21 cellular contexts compared by ENCODE assay signal in genomic region chr13:75305057-75305456, GRCh38.
DNase-seq lines count a peak whose midpoint lies in the region; ATAC-seq, FAIRE-seq and TF ChIP-seq lines count a peak whose summit lies in the region.
"Had no signal": no experiment of that assay in that cellular context is flagged by ENCODE, and none has a peak within 500 bp of the region (broad histone marks: within the 10 kb centered on the region; RNA-seq: fewer than 3 reads in every experiment).

No MANE protein-coding gene starts in this region.

- no peak overlapping the region for H3K4me3 ChIP-seq in GM12878
- H3K4me3 ChIP-seq: lower lobe of right lung, prostate gland had no signal

- peaks cover 4% of the 10 kb centered on the region; the same call in 2 of the 3 replicates for H3K9me3 ChIP-seq in GM12878 (replicated peaks; ENCODE audit: control insufficient read depth, insufficient read depth, low read length)
- H3K9me3 ChIP-seq: lower lobe of right lung, prostate gland had no signal

- DNase-seq in CMK (ENCODE audit: low read depth) (peak; percentile 46), HUDEP-2 (lab: John Stamatoyannopoulos, UW; ENCODE audit: unreplicated experiment in 76 of 76) (peak in 71 of 76 experiments; percentile 4 to 92 (median 63)), GM12878 (ENCODE audit: low read depth, low spot score) (no peak), left cardiac atrium (peak; percentile 39), cerebellar nuclear complex (lab: John Stamatoyannopoulos, UW) (no peak), GM19240 (ENCODE audit: insufficient read length, low spot score) (no peak), hippocampal formation (lab: John Stamatoyannopoulos, UW) (no peak)
- DNase-seq: activated CD8-positive, alpha-beta T cell treated with anti-CD3 and anti-CD28 coated beads, Interleukin-2, amount 10 ng/mL, durations not matched to agents 7 days and 5 days; activated T-cell treated with anti-CD3 and anti-CD28 coated beads, Interleukin-2, amount 50 U/mL, for 4 hours; HCEC 1CT; immature natural killer cell; lower lobe of right lung; NCI-H1417 treated with DMSO at 0.1 percent for 48 hours; stimulated activated CD4-positive, alpha-beta T cell treated with anti-CD3 and anti-CD28 coated beads, Interleukin-2, amount 100 ng/mL, for 24 hours; T1000 had no signal

- no peak for TF ChIP-seq POLR2A in GM12878 (IDR thresholded peaks at IDR 0.05; ENCODE audit: low read depth, low read length)

- POLR2A ChIA-PET in GM12878 (lab: Charles Lee): no interaction called here

- H4K20me1 ChIP-seq in GM12878 (ENCODE audit: control insufficient read depth, insufficient read depth): no peaks in the 10 kb centered on the region

- intact Hi-C loops in GM12878 (cut with micrococcal nuclease; ENCODE audit: unreplicated experiment) (no loop called here), left cardiac atrium (cut with DNase I) (no loop called here)

- H3K9ac ChIP-seq in GM12878 (ENCODE audit: control insufficient read depth, insufficient read depth, low read length): no peak overlapping the region

- no TSS peak for BruUV-seq in GM12878 (replicated peaks; lab: Mats Ljungman, UMichigan)

- no peak for TF ChIP-seq CTCF in GM12878 (IDR thresholded peaks at IDR 0.05 in 2 of 3, conservative IDR thresholded peaks at IDR 0.05 in 1 of 3; ENCODE audit: control insufficient read depth in 2 of 3, extremely low read depth in 1 of 3, insufficient read depth in 1 of 3, low read depth in 3 of 3, low read length in 3 of 3)

- H3K27me3 ChIP-seq in GM12878 (replicated peaks in 1 of 2; ENCODE audit: control insufficient read depth in 2 of 2, insufficient read depth in 2 of 2, low read length in 1 of 2): no peaks in the 10 kb centered on the region

- WGBS in GM12878 (ENCODE audit: insufficient coverage, insufficient replicate concordance, low lambda C conversion rate, missing lambda C conversion rate): 15% methylated on average over 2 of the region's 2 CpGs

- TF ChIP-seq EP300 in GM12878 (IDR thresholded peaks at IDR 0.05; ENCODE audit: borderline replicate concordance in 1 of 2, control insufficient read depth in 1 of 2, low read depth in 2 of 2, low read length in 2 of 2): no peak

- CTCF ChIA-PET in GM12878 (lab: Yijun Ruan, JAX): no interaction called here

- RAD21 ChIA-PET in GM12878 (lab: Charles Lee; ENCODE audit: unreplicated experiment): no interaction called here

- H3K36me3 ChIP-seq in GM12878 (ENCODE audit: control insufficient read depth in 2 of 2, insufficient read depth in 2 of 2, low read length in 1 of 2): no peaks in the 10 kb centered on the region
- H3K36me3 ChIP-seq: prostate gland had no signal

- in situ Hi-C loops in GM12878 (cut with MboI): no loop called here

- FAIRE-seq in GM12878 (lab: Jason Lieb, UNC): no peak

- no peak overlapping the region for H3K4me2 ChIP-seq in GM12878 (ENCODE audit: control insufficient read depth, insufficient read depth)

- H3K79me2 ChIP-seq in GM12878 (ENCODE audit: control insufficient read depth, insufficient read depth, low read length): no peaks in the 10 kb centered on the region; the same call in 1 of the 2 replicates

- H3K4me1 ChIP-seq in GM12878 (ENCODE audit: control insufficient read depth, insufficient read depth, low read length): peaks cover 4% of the 10 kb centered on the region
- H3K4me1 ChIP-seq: lower lobe of right lung, prostate gland had no signal

- ATAC-seq in GM12878 (no peak), left cardiac atrium (peak in 1 of 2 donors; percentile 53), GM21723 (IDR thresholded peaks at IDR 0.05; ENCODE audit: unreplicated experiment) (no peak)
- ATAC-seq: activated CD4-positive, CD25-positive, alpha-beta regulatory T cell treated with anti-CD3 and anti-CD28 coated beads, Interleukin-2, amount 50 U/mL, for 24 hours; activated CD8-positive, alpha-beta T cell treated with anti-CD3 and anti-CD28 coated beads, Interleukin-2, amount 10 ng/mL, durations not matched to agents 7 days and 5 days; activated naive CD4-positive, alpha-beta T cell treated with anti-CD3 and anti-CD28 coated beads, Interleukin-2, amount 50 U/mL, for 72 hours; activated T-cell treated with anti-CD3 and anti-CD28 coated beads, Interleukin-2, amount 50 U/mL, for 4 hours; lower lobe of right lung; stimulated activated effector memory CD8-positive, alpha-beta T cell treated with anti-CD3 and anti-CD28 coated beads, Interleukin-12 subunit alpha, Interleukin-12 subunit beta, amount 100 ng/mL, for 72 hours had no signal

- TF ChIP-seq RAD21 in GM12878 (IDR thresholded peaks at IDR 0.05; ENCODE audit: insufficient read depth, low read depth, low read length): no peak

- H3K27ac ChIP-seq in GM12878 (ENCODE audit: control insufficient read depth, insufficient read depth): no peak overlapping the region
- H3K27ac ChIP-seq: lower lobe of right lung, prostate gland, RWPE1 had no signal

- no peak overlapping the region for H2AFZ ChIP-seq in GM12878 (ENCODE audit: control insufficient read depth, low read depth, low read length)

- SMC1A ChIA-PET in GM12878 (lab: Charles Lee; ENCODE audit: uncharacterized antibody, unreplicated experiment): interaction anchor here (1.1 to 2.0 kb wide), 2 partner anchors 20 to 61 kb away, joined by 3 to 8 read pairs; no protein-coding TSS in a partner anchor

TF ChIP-seq in GM12878, 131 proteins besides CTCF, POLR2A, EP300 and RAD21:
- TF ChIP-seq YY1 (IDR thresholded peaks at IDR 0.05; ENCODE audit: low read depth, low read length) (peak; percentile 57; the same call in 1 of the 2 replicates), RUNX3 (IDR thresholded peaks at IDR 0.05; ENCODE audit: low read length) (peak; percentile 74), MEF2A (IDR thresholded peaks at IDR 0.05; ENCODE audit: insufficient read depth, low read depth, low read length) (peak; percentile 48; the same call in 1 of the 2 replicates), JUNB (IDR thresholded peaks at IDR 0.05) (peak; percentile 51), MEF2B (IDR thresholded peaks at IDR 0.05; ENCODE audit: partially characterized antibody, poor library complexity, severe bottlenecking) (no peak), PKNOX1 (IDR thresholded peaks at IDR 0.05) (no peak)
- TF ChIP-seq, protein P1, sequence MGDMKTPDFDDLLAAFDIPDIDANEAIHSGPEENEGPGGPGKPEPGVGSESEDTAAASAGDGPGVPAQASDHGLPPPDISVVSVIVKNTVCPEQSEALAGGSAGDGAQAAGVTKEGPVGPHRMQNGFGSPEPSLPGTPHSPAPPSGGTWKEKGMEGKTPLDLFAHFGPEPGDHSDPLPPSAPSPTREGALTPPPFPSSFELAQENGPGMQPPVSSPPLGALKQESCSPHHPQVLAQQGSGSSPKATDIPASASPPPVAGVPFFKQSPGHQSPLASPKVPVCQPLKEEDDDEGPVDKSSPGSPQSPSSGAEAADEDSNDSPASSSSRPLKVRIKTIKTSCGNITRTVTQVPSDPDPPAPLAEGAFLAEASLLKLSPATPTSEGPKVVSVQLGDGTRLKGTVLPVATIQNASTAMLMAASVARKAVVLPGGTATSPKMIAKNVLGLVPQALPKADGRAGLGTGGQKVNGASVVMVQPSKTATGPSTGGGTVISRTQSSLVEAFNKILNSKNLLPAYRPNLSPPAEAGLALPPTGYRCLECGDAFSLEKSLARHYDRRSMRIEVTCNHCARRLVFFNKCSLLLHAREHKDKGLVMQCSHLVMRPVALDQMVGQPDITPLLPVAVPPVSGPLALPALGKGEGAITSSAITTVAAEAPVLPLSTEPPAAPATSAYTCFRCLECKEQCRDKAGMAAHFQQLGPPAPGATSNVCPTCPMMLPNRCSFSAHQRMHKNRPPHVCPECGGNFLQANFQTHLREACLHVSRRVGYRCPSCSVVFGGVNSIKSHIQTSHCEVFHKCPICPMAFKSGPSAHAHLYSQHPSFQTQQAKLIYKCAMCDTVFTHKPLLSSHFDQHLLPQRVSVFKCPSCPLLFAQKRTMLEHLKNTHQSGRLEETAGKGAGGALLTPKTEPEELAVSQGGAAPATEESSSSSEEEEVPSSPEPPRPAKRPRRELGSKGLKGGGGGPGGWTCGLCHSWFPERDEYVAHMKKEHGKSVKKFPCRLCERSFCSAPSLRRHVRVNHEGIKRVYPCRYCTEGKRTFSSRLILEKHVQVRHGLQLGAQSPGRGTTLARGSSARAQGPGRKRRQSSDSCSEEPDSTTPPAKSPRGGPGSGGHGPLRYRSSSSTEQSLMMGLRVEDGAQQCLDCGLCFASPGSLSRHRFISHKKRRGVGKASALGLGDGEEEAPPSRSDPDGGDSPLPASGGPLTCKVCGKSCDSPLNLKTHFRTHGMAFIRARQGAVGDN (IDR thresholded peaks at IDR 0.05): 0 out of 2 replicates have a peak, but pooled peaks have one; percentile 28

Comparison
In these comparisons a context has a peak if more than half of its experiments do, and no peak if none do; other contexts are left out.
1. DNase-seq: peak in CMK (single experiment), HUDEP-2 (71 of 76) and left cardiac atrium (single experiment); none in GM12878 (single experiment), cerebellar nuclear complex (0 of 2), GM19240 (single experiment) and hippocampal formation (0 of 2).